Comparison of ENCODE assay signal across 1 cellular context in the genomic region with DNA sequence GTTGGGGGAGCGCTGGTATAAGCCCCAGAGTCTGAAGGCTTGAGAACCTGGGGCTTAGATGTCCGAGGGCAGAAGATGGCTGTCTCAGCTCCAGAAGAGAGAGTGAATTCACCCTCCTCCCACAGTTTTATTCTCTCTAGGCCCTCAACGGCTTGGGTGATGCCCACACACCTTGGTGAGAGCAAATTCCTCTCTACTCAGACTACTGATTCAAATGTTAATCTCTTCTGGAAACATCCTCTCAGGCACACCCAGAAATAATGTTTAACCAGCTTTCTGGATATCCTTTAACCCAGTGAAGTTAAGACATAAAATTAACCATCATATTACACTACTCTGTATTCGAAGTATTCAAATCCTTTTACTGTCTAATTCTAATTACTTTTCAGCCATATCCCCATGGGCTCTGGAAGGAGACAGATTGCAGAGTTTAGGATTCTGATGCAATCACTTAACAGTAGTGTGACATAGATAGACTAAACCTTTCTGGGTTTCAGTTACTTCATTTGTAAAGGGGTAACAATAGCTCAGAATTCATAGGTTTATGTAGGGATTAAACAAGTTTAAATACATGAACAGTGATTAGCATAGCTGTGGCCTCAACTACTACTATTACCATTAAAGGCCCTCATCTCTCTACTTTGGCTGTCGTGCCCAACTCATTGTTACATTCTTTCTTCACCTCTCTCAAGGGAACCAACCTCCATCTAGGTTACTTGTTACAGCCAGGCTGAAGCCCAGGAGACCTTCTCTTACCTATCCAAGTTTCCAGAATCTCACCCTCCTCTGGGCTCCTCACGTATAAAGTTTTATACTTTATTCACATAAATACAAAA.
TF ChIP-seq lines count a peak whose summit lies in the region.

No MANE protein-coding gene starts in this region.

TF ChIP-seq in K562, 482 proteins besides CTCF, POLR2A, EP300 and RAD21 (continued from another document and continues in another):
- TF ChIP-seq, protein P1, sequence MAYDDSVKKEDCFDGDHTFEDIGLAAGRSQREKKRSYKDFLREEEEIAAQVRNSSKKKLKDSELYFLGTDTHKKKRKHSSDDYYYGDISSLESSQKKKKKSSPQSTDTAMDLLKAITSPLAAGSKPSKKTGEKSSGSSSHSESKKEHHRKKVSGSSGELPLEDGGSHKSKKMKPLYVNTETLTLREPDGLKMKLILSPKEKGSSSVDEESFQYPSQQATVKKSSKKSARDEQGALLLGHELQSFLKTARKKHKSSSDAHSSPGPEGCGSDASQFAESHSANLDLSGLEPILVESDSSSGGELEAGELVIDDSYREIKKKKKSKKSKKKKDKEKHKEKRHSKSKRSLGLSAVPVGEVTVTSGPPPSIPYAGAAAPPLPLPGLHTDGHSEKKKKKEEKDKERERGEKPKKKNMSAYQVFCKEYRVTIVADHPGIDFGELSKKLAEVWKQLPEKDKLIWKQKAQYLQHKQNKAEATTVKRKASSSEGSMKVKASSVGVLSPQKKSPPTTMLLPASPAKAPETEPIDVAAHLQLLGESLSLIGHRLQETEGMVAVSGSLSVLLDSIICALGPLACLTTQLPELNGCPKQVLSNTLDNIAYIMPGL (CRISPR knock-in tag; IDR thresholded peaks at IDR 0.05), result no peak
- TF ChIP-seq MNT (conservative IDR thresholded peaks at IDR 0.05), result no peak
- TF ChIP-seq E4F1 (CRISPR knock-in tag; IDR thresholded peaks at IDR 0.05; ENCODE audit: borderline replicate concordance), result no peak
- no peak for TF ChIP-seq RBM15 (IDR thresholded peaks at IDR 0.05; ENCODE audit: insufficient read depth, low read length)
- peak; percentile 68; the same call in 1 of the 2 replicates for TF ChIP-seq ZNF766 (CRISPR knock-in tag; conservative IDR thresholded peaks at IDR 0.05)
- TF ChIP-seq CHD4 (IDR thresholded peaks at IDR 0.05; ENCODE audit: insufficient read depth, insufficient replicate concordance, low read depth, low read length, poor library complexity, severe bottlenecking), result no peak
- no peak for TF ChIP-seq BHLHE40 (IDR thresholded peaks at IDR 0.05; ENCODE audit: low read length)
- TF ChIP-seq, protein P2, sequence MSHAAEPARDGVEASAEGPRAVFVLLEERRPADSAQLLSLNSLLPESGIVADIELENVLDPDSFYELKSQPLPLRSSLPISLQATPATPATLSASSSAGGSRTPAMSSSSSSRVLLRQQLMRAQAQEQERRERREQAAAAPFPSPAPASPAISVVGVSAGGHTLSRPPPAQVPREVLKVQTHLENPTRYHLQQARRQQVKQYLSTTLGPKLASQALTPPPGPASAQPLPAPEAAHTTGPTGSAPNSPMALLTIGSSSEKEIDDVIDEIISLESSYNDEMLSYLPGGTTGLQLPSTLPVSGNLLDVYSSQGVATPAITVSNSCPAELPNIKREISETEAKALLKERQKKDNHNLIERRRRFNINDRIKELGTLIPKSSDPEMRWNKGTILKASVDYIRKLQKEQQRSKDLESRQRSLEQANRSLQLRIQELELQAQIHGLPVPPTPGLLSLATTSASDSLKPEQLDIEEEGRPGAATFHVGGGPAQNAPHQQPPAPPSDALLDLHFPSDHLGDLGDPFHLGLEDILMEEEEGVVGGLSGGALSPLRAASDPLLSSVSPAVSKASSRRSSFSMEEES (CRISPR knock-in tag; IDR thresholded peaks at IDR 0.05), result no peak
- no peak for TF ChIP-seq ZKSCAN8 (CRISPR knock-in tag; IDR thresholded peaks at IDR 0.05)
- no peak for TF ChIP-seq KDM2B (CRISPR knock-in tag; IDR thresholded peaks at IDR 0.05)
- no peak for TF ChIP-seq PPARD (CRISPR knock-in tag; IDR thresholded peaks at IDR 0.05)
- 0 out of 2 replicates have a peak, but pooled peaks have one; percentile 38 for TF ChIP-seq DDX20 (tag; IDR thresholded peaks at IDR 0.05; ENCODE audit: low read depth)
- peak; percentile 14 for TF ChIP-seq HDAC3 (IDR thresholded peaks at IDR 0.05; ENCODE audit: borderline replicate concordance, partially characterized antibody)
- no peak; the same call in none of the 2 replicates for TF ChIP-seq NFRKB (IDR thresholded peaks at IDR 0.05; ENCODE audit: low read depth)
- TF ChIP-seq, protein P3, sequence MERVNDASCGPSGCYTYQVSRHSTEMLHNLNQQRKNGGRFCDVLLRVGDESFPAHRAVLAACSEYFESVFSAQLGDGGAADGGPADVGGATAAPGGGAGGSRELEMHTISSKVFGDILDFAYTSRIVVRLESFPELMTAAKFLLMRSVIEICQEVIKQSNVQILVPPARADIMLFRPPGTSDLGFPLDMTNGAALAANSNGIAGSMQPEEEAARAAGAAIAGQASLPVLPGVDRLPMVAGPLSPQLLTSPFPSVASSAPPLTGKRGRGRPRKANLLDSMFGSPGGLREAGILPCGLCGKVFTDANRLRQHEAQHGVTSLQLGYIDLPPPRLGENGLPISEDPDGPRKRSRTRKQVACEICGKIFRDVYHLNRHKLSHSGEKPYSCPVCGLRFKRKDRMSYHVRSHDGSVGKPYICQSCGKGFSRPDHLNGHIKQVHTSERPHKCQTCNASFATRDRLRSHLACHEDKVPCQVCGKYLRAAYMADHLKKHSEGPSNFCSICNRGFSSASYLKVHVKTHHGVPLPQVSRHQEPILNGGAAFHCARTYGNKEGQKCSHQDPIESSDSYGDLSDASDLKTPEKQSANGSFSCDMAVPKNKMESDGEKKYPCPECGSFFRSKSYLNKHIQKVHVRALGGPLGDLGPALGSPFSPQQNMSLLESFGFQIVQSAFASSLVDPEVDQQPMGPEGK (CRISPR knock-in tag; IDR thresholded peaks at IDR 0.05; ENCODE audit: borderline replicate concordance), result no peak
- peak; percentile 93 for TF ChIP-seq ZNF584 (CRISPR knock-in tag; IDR thresholded peaks at IDR 0.05; ENCODE audit: low read depth)
- no peak for TF ChIP-seq ELF1 (tag; IDR thresholded peaks at IDR 0.05)
- no peak for TF ChIP-seq NR1H2 (CRISPR knock-in tag; IDR thresholded peaks at IDR 0.05)
- no peak for TF ChIP-seq STAT5B (CRISPR knock-in tag; IDR thresholded peaks at IDR 0.05)
- TF ChIP-seq MCM3 (IDR thresholded peaks at IDR 0.05), result no peak
- no peak for TF ChIP-seq SNAPC5 (CRISPR knock-in tag; IDR thresholded peaks at IDR 0.05)
- peak; percentile 23; the same call in 1 of the 2 replicates for TF ChIP-seq ZNF644 (tag; IDR thresholded peaks at IDR 0.05; ENCODE audit: low read depth)
- no peak for TF ChIP-seq ZBTB8A (IDR thresholded peaks at IDR 0.05; ENCODE audit: partially characterized antibody)
- TF ChIP-seq DIDO1 (tag; IDR thresholded peaks at IDR 0.05; ENCODE audit: low read depth), result no peak
- TF ChIP-seq YBX1 (IDR thresholded peaks at IDR 0.05), result no peak
- no peak for TF ChIP-seq HEY1 (CRISPR knock-in tag; IDR thresholded peaks at IDR 0.05; ENCODE audit: borderline replicate concordance)
- TF ChIP-seq ZNF146 (CRISPR knock-in tag; IDR thresholded peaks at IDR 0.05; ENCODE audit: unreplicated experiment), result no peak
- no peak for TF ChIP-seq SMARCE1 (IDR thresholded peaks at IDR 0.05)
- 0 out of 2 replicates have a peak, but pooled peaks have one; percentile 54 for TF ChIP-seq HDAC8 (tag; IDR thresholded peaks at IDR 0.05)
- TF ChIP-seq ZNF589 (CRISPR knock-in tag; IDR thresholded peaks at IDR 0.05; ENCODE audit: low read depth), result peak; percentile 67
- TF ChIP-seq CREB3L1 (IDR thresholded peaks at IDR 0.05; ENCODE audit: borderline replicate concordance, low read depth), result no peak
- TF ChIP-seq, protein P4, sequence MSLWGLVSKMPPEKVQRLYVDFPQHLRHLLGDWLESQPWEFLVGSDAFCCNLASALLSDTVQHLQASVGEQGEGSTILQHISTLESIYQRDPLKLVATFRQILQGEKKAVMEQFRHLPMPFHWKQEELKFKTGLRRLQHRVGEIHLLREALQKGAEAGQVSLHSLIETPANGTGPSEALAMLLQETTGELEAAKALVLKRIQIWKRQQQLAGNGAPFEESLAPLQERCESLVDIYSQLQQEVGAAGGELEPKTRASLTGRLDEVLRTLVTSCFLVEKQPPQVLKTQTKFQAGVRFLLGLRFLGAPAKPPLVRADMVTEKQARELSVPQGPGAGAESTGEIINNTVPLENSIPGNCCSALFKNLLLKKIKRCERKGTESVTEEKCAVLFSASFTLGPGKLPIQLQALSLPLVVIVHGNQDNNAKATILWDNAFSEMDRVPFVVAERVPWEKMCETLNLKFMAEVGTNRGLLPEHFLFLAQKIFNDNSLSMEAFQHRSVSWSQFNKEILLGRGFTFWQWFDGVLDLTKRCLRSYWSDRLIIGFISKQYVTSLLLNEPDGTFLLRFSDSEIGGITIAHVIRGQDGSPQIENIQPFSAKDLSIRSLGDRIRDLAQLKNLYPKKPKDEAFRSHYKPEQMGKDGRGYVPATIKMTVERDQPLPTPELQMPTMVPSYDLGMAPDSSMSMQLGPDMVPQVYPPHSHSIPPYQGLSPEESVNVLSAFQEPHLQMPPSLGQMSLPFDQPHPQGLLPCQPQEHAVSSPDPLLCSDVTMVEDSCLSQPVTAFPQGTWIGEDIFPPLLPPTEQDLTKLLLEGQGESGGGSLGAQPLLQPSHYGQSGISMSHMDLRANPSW (CRISPR knock-in tag; IDR thresholded peaks at IDR 0.05), result no peak
- no peak for TF ChIP-seq TAF9B (IDR thresholded peaks at IDR 0.05; ENCODE audit: partially characterized antibody)
- peak; percentile 88 for TF ChIP-seq ZSCAN32 (CRISPR knock-in tag; IDR thresholded peaks at IDR 0.05)
- TF ChIP-seq NFYB (IDR thresholded peaks at IDR 0.05; ENCODE audit: extremely low read depth, insufficient read length), result no peak
- peak; percentile 62 for TF ChIP-seq POLR2H (tag; IDR thresholded peaks at IDR 0.05; ENCODE audit: low read depth)
- TF ChIP-seq ZNF592 (IDR thresholded peaks at IDR 0.05), result peak; percentile 86
- no peak for TF ChIP-seq TCF7L2 (IDR thresholded peaks at IDR 0.05; ENCODE audit: low read depth, low read length)
